Comparison of ENCODE assay signal across 28 cellular contexts in genomic region chr7:39187130-39187529, GRCh38.
"Had no signal": no experiment of that assay in that cellular context is flagged by ENCODE, and none has a peak within 500 bp of the region (broad histone marks: within the 10 kb centered on the region; RNA-seq: fewer than 3 reads in every experiment).

No MANE protein-coding gene starts in this region.

- H3K9me3 ChIP-seq: adrenal gland, ascending aorta, breast epithelium, colonic mucosa, esophagus muscularis mucosa, gastrocnemius medialis, heart left ventricle had no signal

- H3K27ac ChIP-seq: adrenal gland, ascending aorta, breast epithelium, cardiac muscle cell, colonic mucosa, esophagus muscularis mucosa, foreskin keratinocyte, gastrocnemius medialis, heart left ventricle, VCaP had no signal

- H3K27me3 ChIP-seq: adrenal gland, ascending aorta, breast epithelium, cardiac muscle cell, colonic mucosa, esophagus muscularis mucosa, foreskin keratinocyte, gastrocnemius medialis, heart left ventricle had no signal

- H3K4me3 ChIP-seq: adrenal gland, ascending aorta, breast epithelium, cardiac muscle cell, colonic mucosa, esophagus muscularis mucosa, gastrocnemius medialis, heart left ventricle had no signal

- ATAC-seq: activated CD4-positive, CD25-positive, alpha-beta regulatory T cell treated with anti-CD3 and anti-CD28 coated beads, Interleukin-2, amount 50 U/mL, for 24 hours; activated CD8-positive, alpha-beta T cell treated with anti-CD3 and anti-CD28 coated beads for 36 hours; activated naive CD8-positive, alpha-beta T cell treated with anti-CD3 and anti-CD28 coated beads, Interleukin-2, amount 50 U/mL, for 24 hours; activated T-cell treated with anti-CD3 and anti-CD28 coated beads, Interleukin-2, amount 50 U/mL, for 4 hours; foreskin keratinocyte; gastrocnemius medialis; heart left ventricle had no signal

- H3K4me1 ChIP-seq: adrenal gland, ascending aorta, breast epithelium, colonic mucosa, esophagus muscularis mucosa, foreskin keratinocyte, gastrocnemius medialis, heart left ventricle had no signal

- H3K36me3 ChIP-seq: adrenal gland, ascending aorta, breast epithelium, cardiac muscle cell, colonic mucosa, esophagus muscularis mucosa, gastrocnemius medialis, heart left ventricle had no signal

- DNase-seq: activated B cell treated with CpG ODN at 0.5 μM for 24 hours; activated CD4-positive, alpha-beta T cell treated with anti-CD3 and anti-CD28 coated beads for 48 hours; activated CD4-positive, alpha-beta T cell treated with anti-CD3 and anti-CD28 coated beads, Interleukin-2, amount 50 U/mL, for 1 hour; activated CD4-positive, alpha-beta T cell treated with anti-CD3 and anti-CD28 coated beads, Interleukin-2, amount 50 U/mL, for 48 hours; activated CD8-positive, alpha-beta memory T cell treated with anti-CD3 and anti-CD28 coated beads for 24 hours; activated CD8-positive, alpha-beta T cell treated with anti-CD3 and anti-CD28 coated beads for 36 hours; activated effector memory CD4-positive, alpha-beta T cell treated with anti-CD3 and anti-CD28 coated beads, Interleukin-2, amount 50 U/mL, for 16 hours; activated naive CD4-positive, alpha-beta T cell treated with anti-CD3 and anti-CD28 coated beads for 36 hours; activated naive CD8-positive, alpha-beta T cell treated with anti-CD3 and anti-CD28 coated beads for 36 hours; activated naive CD8-positive, alpha-beta T cell treated with anti-CD3 and anti-CD28 coated beads, Interleukin-2, amount 50 U/mL, for 24 hours; activated T-cell treated with anti-CD3 and anti-CD28 coated beads, Interleukin-2, amount 50 U/mL, for 4 hours; adrenal gland; central memory CD4-positive, alpha-beta T cell; cerebellar nuclear complex; colonic mucosa; effector memory CD4-positive, alpha-beta T cell; erythroblast; foreskin keratinocyte; gastrocnemius medialis; glutamatergic neuron; heart left ventricle; T-helper 2 cell had no signal
